In genomic region chr20:48201881-48202280, GRCh38 we compare ENCODE assay signal across 17 cellular contexts.
DNase-seq lines count a peak whose midpoint lies in the region; ATAC-seq, FAIRE-seq and TF ChIP-seq lines count a peak whose summit lies in the region.
"Had no signal": no experiment of that assay in that cellular context is flagged by ENCODE, and none has a peak within 500 bp of the region (broad histone marks: within the 10 kb centered on the region; RNA-seq: fewer than 3 reads in every experiment).

No MANE protein-coding gene starts in this region.

- H3K4ac ChIP-seq in neuronal stem cell (ENCODE audit: low read length) = no peak overlapping the region

- peak overlapping the region; percentile 96 for H2AK5ac ChIP-seq in neuronal stem cell (ENCODE audit: low read depth, low read length)

- H2BK5ac ChIP-seq in neuronal stem cell (ENCODE audit: low read length) = peak overlapping the region; percentile 5

- ATAC-seq in Right ventricle myocardium inferior (peak; percentile 7), upper lobe of right lung (peak; percentile 13), HG03097 (IDR thresholded peaks at IDR 0.05; ENCODE audit: low FRiP score, unreplicated experiment) (no peak)

- no CpG with 5 or more reads among the region's 5 CpGs for WGBS in neuronal stem cell (ENCODE audit: extremely low coverage in 2 of 2, insufficient read length in 2 of 2, insufficient replicate concordance in 1 of 2), 2 donors

- H3K79me1 ChIP-seq in neuronal stem cell (ENCODE audit: low read depth, low read length) = no peaks in the 10 kb centered on the region

- H4K8ac ChIP-seq in neuronal stem cell (ENCODE audit: low read depth, low read length) = no peak overlapping the region

- H3K23ac ChIP-seq in neuronal stem cell (ENCODE audit: low read depth, low read length, poor library complexity) = no peak overlapping the region

- peak; percentile 22 for DNase-seq in Right ventricle myocardium inferior (ENCODE audit: missing footprints)
- DNase-seq in left ventricle myocardium inferior = no peak
- DNase-seq in HTR-8/SVneo (ENCODE audit: insufficient read length, low spot score) = no peak
- DNase-seq in neuronal stem cell (ENCODE audit: low spot score) = no peak
- no peak for DNase-seq in upper lobe of right lung
- no peak for DNase-seq in NCI-H1436 treated with DMSO at 0.1 percent for 48 hours (lab: John Stamatoyannopoulos, UW)
- DNase-seq: 8988T; CD4-positive, alpha-beta memory T cell; DMS153; DMS79; GDM1; GM23248 had no signal

- H3K9ac ChIP-seq in neuronal stem cell (ENCODE audit: low read depth, low read length, poor library complexity) = peak overlapping the region; percentile 7
- H3K9ac ChIP-seq: BLaER1, GM23248 had no signal

- H3K4me2 ChIP-seq in neuronal stem cell (ENCODE audit: insufficient read depth, low read length, poor library complexity, severe bottlenecking) = no peak overlapping the region
- H3K4me2 ChIP-seq: BLaER1 had no signal

- H3K18ac ChIP-seq in neuronal stem cell (ENCODE audit: low read length) = peak overlapping the region; percentile 86

- no peak overlapping the region for H3K4me3 ChIP-seq in left ventricle myocardium inferior
- H3K4me3 ChIP-seq in neuronal stem cell (ENCODE audit: low read length in 2 of 2) = no peak overlapping the region
- no peak overlapping the region for H3K4me3 ChIP-seq in upper lobe of right lung
- H3K4me3 ChIP-seq: BLaER1, GM23248, HAP-1 had no signal

- H2AFZ ChIP-seq in neuronal stem cell (ENCODE audit: low read length) = no peak overlapping the region
- H2AFZ ChIP-seq: GM23248 had no signal

- peaks cover 49% of the 10 kb centered on the region for H3K27me3 ChIP-seq in left ventricle myocardium inferior (ENCODE audit: low read depth)
- peaks cover 0 to 24% (median 0%) of the 10 kb centered on the region in 3 experiments for H3K27me3 ChIP-seq in neuronal stem cell (ENCODE audit: control insufficient read depth in 3 of 3, insufficient read depth in 3 of 3, low read depth in 1 of 3, low read length in 3 of 3)
- no peaks in the 10 kb centered on the region for H3K27me3 ChIP-seq in upper lobe of right lung
- H3K27me3 ChIP-seq: BLaER1 had no signal

- intact Hi-C loops in Right ventricle myocardium inferior (cut with DNase I) = no loop called here
- intact Hi-C loops in left ventricle myocardium inferior (cut with micrococcal nuclease) = no loop called here
- intact Hi-C loops in upper lobe of right lung (cut with DNase I) = no loop called here

- no peak overlapping the region for H4K91ac ChIP-seq in neuronal stem cell (ENCODE audit: low read depth, low read length, poor library complexity)

- H3K14ac ChIP-seq in neuronal stem cell (ENCODE audit: low read length) = peak overlapping the region; percentile 25

- peak overlapping the region; percentile 88 for H2BK12ac ChIP-seq in neuronal stem cell (ENCODE audit: low read length)

- H2BK15ac ChIP-seq in neuronal stem cell (ENCODE audit: low read length) = peak overlapping the region; percentile 63

- peak; percentile 81 for FAIRE-seq in HTR-8/SVneo (lab: Jason Lieb, UNC)
- FAIRE-seq: GM12892, GM18507 had no signal

- H3K27ac ChIP-seq in left ventricle myocardium inferior (replicated peaks) (no peak overlapping the region), neuronal stem cell (replicated peaks; ENCODE audit: low read length) (no peak overlapping the region), upper lobe of right lung (no peak overlapping the region)
- H3K27ac ChIP-seq: BLaER1, GM23248 had no signal

- H3K36me3 ChIP-seq in left ventricle myocardium inferior (no peaks in the 10 kb centered on the region), neuronal stem cell (replicated peaks in 1 of 2; ENCODE audit: control insufficient read depth in 2 of 2, insufficient read depth in 2 of 2, low read length in 2 of 2) (no peaks in the 10 kb centered on the region), upper lobe of right lung (no peaks in the 10 kb centered on the region)
- H3K36me3 ChIP-seq: BLaER1, HAP-1 had no signal

- no peak for TF ChIP-seq CTCF in left ventricle myocardium inferior (IDR thresholded peaks at IDR 0.05; ENCODE audit: borderline replicate concordance)
- TF ChIP-seq CTCF in upper lobe of right lung (IDR thresholded peaks at IDR 0.05) = no peak

- H3K4me1 ChIP-seq in left ventricle myocardium inferior (no peaks in the 10 kb centered on the region), neuronal stem cell (ENCODE audit: control insufficient read depth in 2 of 2, insufficient read depth in 1 of 2, low read depth in 1 of 2, low read length in 2 of 2) (peaks cover 2 to 12% of the 10 kb centered on the region in 2 donors), upper lobe of right lung (no peaks in the 10 kb centered on the region)

- H2BK120ac ChIP-seq in neuronal stem cell (ENCODE audit: low read depth, low read length) = no peak overlapping the region

- H3K9me3 ChIP-seq in left ventricle myocardium inferior (replicated peaks) (no peaks in the 10 kb centered on the region), neuronal stem cell (replicated peaks in 1 of 2; ENCODE audit: control insufficient read depth in 2 of 2, insufficient read depth in 1 of 2, low read depth in 1 of 2, low read length in 2 of 2) (no peaks in the 10 kb centered on the region), upper lobe of right lung (no peaks in the 10 kb centered on the region)
- H3K9me3 ChIP-seq: BLaER1, HAP-1 had no signal
